ENCODE assay signal across 28 cellular contexts in the genomic region with DNA sequence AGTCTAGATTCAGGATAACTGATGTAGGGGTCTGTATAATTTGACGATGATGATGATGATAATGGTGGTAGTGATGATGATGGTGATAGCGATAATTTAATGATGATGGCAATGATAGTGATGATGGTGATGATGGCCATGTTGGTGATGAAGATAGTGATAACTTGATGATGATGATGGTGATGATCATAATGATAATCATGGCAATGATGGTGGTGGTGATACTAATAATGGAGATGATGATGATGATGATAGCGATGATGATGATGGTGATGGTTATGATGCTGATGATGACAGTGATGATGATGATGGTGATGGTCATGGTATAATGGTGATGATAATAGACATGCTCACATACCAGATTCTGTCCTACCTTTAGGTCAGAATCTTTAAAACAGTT.
"Had no signal": no experiment of that assay in that cellular context is flagged by ENCODE, and none has a peak within 500 bp of the region (broad histone marks: within the 10 kb centered on the region; RNA-seq: fewer than 3 reads in every experiment).

No MANE protein-coding gene starts in this region.

- H3K27ac ChIP-seq: stomach, suprapubic skin, testis, thoracic aorta, thyroid gland, tibial artery, tibial nerve, transverse colon, upper lobe of left lung, upper lobe of right lung, uterus, vagina had no signal

- H3K4me3 ChIP-seq: stomach, suprapubic skin, testis, thoracic aorta, thyroid gland, tibial artery, tibial nerve, transverse colon, upper lobe of left lung, upper lobe of right lung, uterus, vagina had no signal

- H3K27me3 Mint-ChIP-seq: stimulated activated naive CD8-positive, alpha-beta T cell treated with anti-CD3 and anti-CD28 coated beads, Interleukin-15, Interleukin-2, amounts not matched to agents 100 ng/mL and 50 ng/mL, for 24 hours had no signal

- H3K36me3 ChIP-seq: stomach, suprapubic skin, thoracic aorta, thyroid gland, tibial artery, tibial nerve, transverse colon, upper lobe of left lung, upper lobe of right lung, uterus, vagina had no signal

- H3K4me1 Mint-ChIP-seq: stimulated activated effector memory CD8-positive, alpha-beta T cell treated with anti-CD3 and anti-CD28 coated beads, Interleukin-12 subunit alpha, Interleukin-12 subunit beta, amount 100 ng/mL, for 72 hours; stimulated activated memory B cell treated with anti-CD40 and anti-IgM and Interleukin-4, amounts not matched to agents 10 μg/mL and 1 μg/mL and 100 μg/mL, for 72 hours; stimulated activated naive B cell treated with anti-CD40 and anti-IgM and Interleukin-4, amounts not matched to agents 10 μg/mL and 1 μg/mL and 100 μg/mL, for 72 hours; stimulated activated naive CD8-positive, alpha-beta T cell treated with anti-CD3 and anti-CD28 coated beads, Interleukin-15, amount 100 ng/mL, for 72 hours had no signal

- H3K36me3 Mint-ChIP-seq: stimulated activated effector memory CD8-positive, alpha-beta T cell treated with anti-CD3 and anti-CD28 coated beads, Interleukin-12 subunit alpha, Interleukin-12 subunit beta, amount 100 ng/mL, for 72 hours; stimulated activated memory B cell treated with anti-CD40 and anti-IgM and Interleukin-4, amounts not matched to agents 10 μg/mL and 1 μg/mL and 100 μg/mL, for 72 hours; stimulated activated naive B cell treated with anti-CD40 and anti-IgM and Interleukin-4, amounts not matched to agents 10 μg/mL and 1 μg/mL and 100 μg/mL, for 72 hours; type B pancreatic cell had no signal

- H3K9me3 ChIP-seq: suprapubic skin, testis, thoracic aorta, thyroid gland, tibial artery, tibial nerve, transverse colon, upper lobe of left lung, upper lobe of right lung, uterus, vagina had no signal

- H3K27ac Mint-ChIP-seq: stimulated activated effector memory CD8-positive, alpha-beta T cell treated with anti-CD3 and anti-CD28 coated beads, Interleukin-12 subunit alpha, Interleukin-12 subunit beta, amount 100 ng/mL, for 72 hours; stimulated activated memory B cell treated with anti-CD40 and anti-IgM and Interleukin-4, amounts not matched to agents 10 μg/mL and 1 μg/mL and 100 μg/mL, for 72 hours; stimulated activated naive B cell treated with anti-CD40 and anti-IgM and Interleukin-4, amounts not matched to agents 10 μg/mL and 1 μg/mL and 100 μg/mL, for 72 hours; stimulated activated naive CD8-positive, alpha-beta T cell treated with anti-CD3 and anti-CD28 coated beads, Interleukin-15, amount 100 ng/mL, for 72 hours; stimulated activated naive CD8-positive, alpha-beta T cell treated with anti-CD3 and anti-CD28 coated beads, Interleukin-15, Interleukin-2, amounts not matched to agents 100 ng/mL and 50 ng/mL, for 24 hours; type B pancreatic cell had no signal

- H3K27me3 ChIP-seq: testis, thyroid gland, tibial nerve, upper lobe of left lung, uterus, vagina had no signal

- ATAC-seq: stimulated activated effector memory CD8-positive, alpha-beta T cell treated with anti-CD3 and anti-CD28 coated beads, Interleukin-12 subunit alpha, Interleukin-12 subunit beta, amount 100 ng/mL, for 72 hours; stimulated activated memory B cell treated with anti-CD40 and anti-IgM and Interleukin-4, amounts not matched to agents 10 μg/mL and 1 μg/mL and 100 μg/mL, for 72 hours; stimulated activated naive B cell treated with anti-CD40 and anti-IgM and Interleukin-4, amounts not matched to agents 10 μg/mL and 1 μg/mL and 100 μg/mL, for 72 hours; stimulated activated naive CD8-positive, alpha-beta T cell treated with anti-CD3 and anti-CD28 coated beads, Interleukin-15, amount 100 ng/mL, for 72 hours; stimulated activated naive CD8-positive, alpha-beta T cell treated with anti-CD3 and anti-CD28 coated beads, Interleukin-15, Interleukin-2, amounts not matched to agents 100 U/mL and 50 U/mL, for 24 hours; upper lobe of right lung had no signal

- H3K4me1 ChIP-seq: stomach, suprapubic skin, testis, tibial artery, tibial nerve, transverse colon, upper lobe of left lung, upper lobe of right lung, uterus, vagina had no signal

- H3K9me3 Mint-ChIP-seq: stimulated activated effector memory CD8-positive, alpha-beta T cell treated with anti-CD3 and anti-CD28 coated beads, Interleukin-12 subunit alpha, Interleukin-12 subunit beta, amount 100 ng/mL, for 72 hours; stimulated activated naive CD8-positive, alpha-beta T cell treated with anti-CD3 and anti-CD28 coated beads, Interleukin-15, amount 100 ng/mL, for 72 hours; stimulated activated naive CD8-positive, alpha-beta T cell treated with anti-CD3 and anti-CD28 coated beads, Interleukin-15, Interleukin-2, amounts not matched to agents 100 ng/mL and 50 ng/mL, for 24 hours; type B pancreatic cell had no signal

- H3K4me3 Mint-ChIP-seq: stimulated activated effector memory CD8-positive, alpha-beta T cell treated with anti-CD3 and anti-CD28 coated beads, Interleukin-12 subunit alpha, Interleukin-12 subunit beta, amount 100 ng/mL, for 72 hours; stimulated activated memory B cell treated with anti-CD40 and anti-IgM and Interleukin-4, amounts not matched to agents 10 μg/mL and 1 μg/mL and 100 μg/mL, for 72 hours; stimulated activated naive B cell treated with anti-CD40 and anti-IgM and Interleukin-4, amounts not matched to agents 10 μg/mL and 1 μg/mL and 100 μg/mL, for 72 hours; stimulated activated naive CD8-positive, alpha-beta T cell treated with anti-CD3 and anti-CD28 coated beads, Interleukin-15, amount 100 ng/mL, for 72 hours; stimulated activated naive CD8-positive, alpha-beta T cell treated with anti-CD3 and anti-CD28 coated beads, Interleukin-15, Interleukin-2, amounts not matched to agents 100 ng/mL and 50 ng/mL, for 24 hours; type B pancreatic cell had no signal

- DNase-seq: stimulated activated CD4-positive, alpha-beta T cell treated with anti-CD3 and anti-CD28 coated beads, Interleukin-2, amount 100 ng/mL, for 48 hours; stimulated activated CD4-positive, alpha-beta T cell treated with anti-CD3 and anti-CD28 coated beads, Interleukin-4, amount 100 ng/mL, for 1 hour; stimulated activated CD4-positive, alpha-beta T cell treated with anti-CD3 and anti-CD28 coated beads, Interleukin-4, amount 100 ng/mL, for 24 hours; stimulated activated CD4-positive, alpha-beta T cell treated with anti-CD3 and anti-CD28 coated beads, Interleukin-4, amount 100 ng/mL, for 4 hours; stimulated activated CD8-positive, alpha-beta memory T cell treated with anti-CD3 and anti-CD28 coated beads, Interleukin-4, amount 100 ng/mL, for 48 hours; stimulated activated naive B cell treated with anti-CD40 and anti-IgM and Interleukin-4, amounts not matched to agents 10 μg/mL and 1 μg/mL and 100 μg/mL, for 72 hours; stimulated activated naive CD4-positive, alpha-beta T cell; stimulated activated naive CD4-positive, alpha-beta T cell treated with Interleukin-2 at 50 U/mL for 16 hours; stimulated activated naive CD8-positive, alpha-beta T cell treated with anti-CD3 and anti-CD28 coated beads, Interleukin-15, amount 100 ng/mL, for 72 hours; stimulated activated naive CD8-positive, alpha-beta T cell treated with anti-CD3 and anti-CD28 coated beads, Interleukin-15, Interleukin-2, amounts not matched to agents 100 U/mL and 50 U/mL, for 24 hours; stomach; substantia nigra; testis; thyroid gland; tibial artery; transverse colon; trophoblast cell; upper lobe of left lung; upper lobe of right lung; uterus had no signal
